In genomic region chr10:69459893-69460575, GRCh38 we compare ENCODE assay signal across 16 cellular contexts. TPM values are rescaled to one million over a fixed set of nuclear protein-coding genes. Genes with fewer than 3 reads are reported as not detected.
DNase-seq lines count a peak whose midpoint lies in the region; ATAC-seq, FAIRE-seq and TF ChIP-seq lines count a peak whose summit lies in the region.
"Had no signal": no experiment of that assay in that cellular context is flagged by ENCODE, and none has a peak within 500 bp of the region (broad histone marks: within the 10 kb centered on the region; RNA-seq: fewer than 3 reads in every experiment).

No MANE protein-coding gene starts in this region.

- no peak overlapping the region for H3K4me3 Mint-ChIP-seq in activated CD8-positive, alpha-beta T cell treated with anti-CD3 and anti-CD28 coated beads, Interleukin-2, amount 10 ng/mL, durations not matched to agents 7 days and 5 days
- H3K4me3 Mint-ChIP-seq in activated CD8-positive, alpha-beta T cell treated with anti-CD3 and anti-CD28 coated beads for 36 hours = no peak overlapping the region
- H3K4me3 Mint-ChIP-seq: neural progenitor cell had no signal

- H3K36me3 Mint-ChIP-seq in activated CD8-positive, alpha-beta T cell treated with anti-CD3 and anti-CD28 coated beads, Interleukin-2, amount 10 ng/mL, durations not matched to agents 7 days and 5 days (ENCODE audit: low read depth) = no peaks in the 10 kb centered on the region
- no peaks in the 10 kb centered on the region for H3K36me3 Mint-ChIP-seq in activated CD8-positive, alpha-beta T cell treated with anti-CD3 and anti-CD28 coated beads for 36 hours (ENCODE audit: low read depth)
- H3K36me3 Mint-ChIP-seq: neural progenitor cell had no signal

- H3K27me3 Mint-ChIP-seq in activated CD8-positive, alpha-beta T cell treated with anti-CD3 and anti-CD28 coated beads, Interleukin-2, amount 10 ng/mL, durations not matched to agents 7 days and 5 days (ENCODE audit: low read depth) = no peaks in the 10 kb centered on the region
- H3K27me3 Mint-ChIP-seq in activated CD8-positive, alpha-beta T cell treated with anti-CD3 and anti-CD28 coated beads for 36 hours = no peaks in the 10 kb centered on the region

- H3K36me3 ChIP-seq in esophagus (ENCODE audit: control insufficient read depth in 2 of 2, insufficient read depth in 2 of 2, low read length in 1 of 2) (peaks cover 0 to 15% of the 10 kb centered on the region in 2 donors), psoas muscle (ENCODE audit: insufficient read depth in 1 of 2, low read depth in 1 of 2) (no peaks in the 10 kb centered on the region), urinary bladder (ENCODE audit: insufficient read depth) (no peaks in the 10 kb centered on the region)
- H3K36me3 ChIP-seq: neural progenitor cell had no signal

- TF ChIP-seq CTCF in activated CD8-positive, alpha-beta T cell treated with anti-CD3 and anti-CD28 coated beads for 36 hours (IDR thresholded peaks at IDR 0.05) = no peak
- no peak for TF ChIP-seq CTCF in psoas muscle (IDR thresholded peaks at IDR 0.05)

- CTCF ChIA-PET in activated CD8-positive, alpha-beta T cell treated with anti-CD3 and anti-CD28 coated beads, Interleukin-2, amount 10 ng/mL, durations not matched to agents 7 days and 5 days (lab: Charles Lee) = interaction anchor here (1.0 kb wide), 1 partner anchor 9 kb away, joined by 3 read pairs; the partner anchor contains the start of gene TSPAN15
- CTCF ChIA-PET in activated CD8-positive, alpha-beta T cell treated with anti-CD3 and anti-CD28 coated beads for 36 hours (lab: Charles Lee) = interaction anchor here (1.0 to 1.2 kb wide), 2 partner anchors 9 to 47 kb away, joined by 3 to 4 read pairs; partner anchors contain the start of gene TSPAN15

- peak overlapping the region; percentile 17 for H3K27ac Mint-ChIP-seq in activated CD8-positive, alpha-beta T cell treated with anti-CD3 and anti-CD28 coated beads, Interleukin-2, amount 10 ng/mL, durations not matched to agents 7 days and 5 days
- H3K27ac Mint-ChIP-seq in activated CD8-positive, alpha-beta T cell treated with anti-CD3 and anti-CD28 coated beads for 36 hours = no peak overlapping the region

- H3K27ac ChIP-seq in esophagus (ENCODE audit: low read depth in 2 of 2, low read length in 1 of 2) (peak overlapping the region; percentile 8 to 52), psoas muscle (peak overlapping the region; percentile 91), urinary bladder (ENCODE audit: low read depth) (peak overlapping the region; percentile 35)
- H3K27ac ChIP-seq: neural progenitor cell had no signal

- H3K4me1 ChIP-seq in esophagus (ENCODE audit: control insufficient read depth in 2 of 2, insufficient read depth in 2 of 2, low read length in 1 of 2) = peaks cover 13 to 23% of the 10 kb centered on the region in 2 donors
- peaks cover 84% of the 10 kb centered on the region for H3K4me1 ChIP-seq in psoas muscle
- peaks cover 4% of the 10 kb centered on the region for H3K4me1 ChIP-seq in urinary bladder (ENCODE audit: insufficient read depth)
- H3K4me1 ChIP-seq: neural progenitor cell had no signal

- WGBS in esophagus, 2 donors = 82% methylated on average over 12 of the region's 12 CpGs
- 48 to 66% (median 50%) methylated on average over 11 to 12 of the region's 12 CpGs for WGBS in psoas muscle, 3 donors
- 70% methylated on average over 12 of the region's 12 CpGs for WGBS in urinary bladder

- no peaks in the 10 kb centered on the region for H3K9me3 Mint-ChIP-seq in activated CD8-positive, alpha-beta T cell treated with anti-CD3 and anti-CD28 coated beads, Interleukin-2, amount 10 ng/mL, durations not matched to agents 7 days and 5 days (ENCODE audit: insufficient read depth)
- no peaks in the 10 kb centered on the region for H3K9me3 Mint-ChIP-seq in activated CD8-positive, alpha-beta T cell treated with anti-CD3 and anti-CD28 coated beads for 36 hours
- H3K9me3 Mint-ChIP-seq: neural progenitor cell had no signal

- POLR2A ChIA-PET in activated CD8-positive, alpha-beta T cell treated with anti-CD3 and anti-CD28 coated beads, Interleukin-2, amount 10 ng/mL, durations not matched to agents 7 days and 5 days (lab: Charles Lee) = no interaction called here
- POLR2A ChIA-PET in activated CD8-positive, alpha-beta T cell treated with anti-CD3 and anti-CD28 coated beads for 36 hours (lab: Charles Lee) = no interaction called here

- no peak for DNase-seq in activated CD8-positive, alpha-beta T cell treated with anti-CD3 and anti-CD28 coated beads, Interleukin-2, amount 10 ng/mL, durations not matched to agents 7 days and 5 days
- no peak for DNase-seq in activated CD8-positive, alpha-beta T cell treated with anti-CD3 and anti-CD28 coated beads for 36 hours
- DNase-seq in psoas muscle (no peak), H4 (ENCODE audit: low spot score) (no peak), NCI-H1105 (lab: John Stamatoyannopoulos, UW) (no peak), urothelium cell line (ENCODE audit: low spot score) (no peak)
- DNase-seq: activated CD4-positive, alpha-beta T cell treated with anti-CD3 and anti-CD28 coated beads for 48 hours; NK-92 treated with Interleukin-12 subunit alpha and Interleukin-12 subunit beta, amount 100 ng/mL, for 24 hours; SIG-M5; T-helper 9 cell had no signal

- peaks cover 37% of the 10 kb centered on the region for H3K4me1 Mint-ChIP-seq in activated CD8-positive, alpha-beta T cell treated with anti-CD3 and anti-CD28 coated beads, Interleukin-2, amount 10 ng/mL, durations not matched to agents 7 days and 5 days (ENCODE audit: low read depth)
- peaks cover 13% of the 10 kb centered on the region for H3K4me1 Mint-ChIP-seq in activated CD8-positive, alpha-beta T cell treated with anti-CD3 and anti-CD28 coated beads for 36 hours (ENCODE audit: low read depth)

- FAIRE-seq in urothelium cell line (lab: Jason Lieb, UNC) = no peak
- FAIRE-seq: A204.1, G401.6 had no signal

- no peak for ATAC-seq in activated CD8-positive, alpha-beta T cell treated with anti-CD3 and anti-CD28 coated beads, Interleukin-2, amount 10 ng/mL, durations not matched to agents 7 days and 5 days
- ATAC-seq in activated CD8-positive, alpha-beta T cell treated with anti-CD3 and anti-CD28 coated beads for 36 hours = no peak
- ATAC-seq in psoas muscle = no peak

- no peaks in the 10 kb centered on the region for H3K27me3 ChIP-seq in esophagus (ENCODE audit: control insufficient read depth in 1 of 2, insufficient read depth in 2 of 2, low read length in 2 of 2)
- no peaks in the 10 kb centered on the region for H3K27me3 ChIP-seq in psoas muscle (ENCODE audit: insufficient read depth in 3 of 3, low read length in 2 of 3)
- H3K27me3 ChIP-seq: neural progenitor cell had no signal

- H3K4me3 ChIP-seq in esophagus (ENCODE audit: low read depth in 1 of 2, low read length in 2 of 2) = no peak overlapping the region
- no peak overlapping the region for H3K4me3 ChIP-seq in psoas muscle
- H3K4me3 ChIP-seq in urinary bladder (ENCODE audit: low read depth, low read length) = no peak overlapping the region
- H3K4me3 ChIP-seq: coronary artery, neural progenitor cell had no signal

- no peaks in the 10 kb centered on the region for H3K9me3 ChIP-seq in esophagus (ENCODE audit: control insufficient read depth in 2 of 2, insufficient read depth in 1 of 2, low read depth in 1 of 2, low read length in 1 of 2)
- H3K9me3 ChIP-seq in psoas muscle = no peaks in the 10 kb centered on the region

- intact Hi-C loops in activated CD8-positive, alpha-beta T cell treated with anti-CD3 and anti-CD28 coated beads for 36 hours (cut with micrococcal nuclease) = loop anchor here (5.0 kb wide), 1 partner anchor 47 kb away; no protein-coding TSS in a partner anchor
- intact Hi-C loops in psoas muscle (cut with DNase I) = loop anchor here (2.0 to 5.0 kb wide), 2 partner anchors 15 to 37 kb away; no protein-coding TSS in a partner anchor

RNA-seq across cellular contexts. Expression of gene TSPAN15, which starts 8.8 kb away (rescaled TPM):
- total RNA-seq in activated CD8-positive, alpha-beta T cell treated with anti-CD3 and anti-CD28 coated beads, Interleukin-2, amount 10 ng/mL, durations not matched to agents 7 days and 5 days = 1 to 10 TPM; 3.8 to 4.7 TPM
- 1 to 10 TPM in 1 of 2 experiments, under 1 TPM in 1; 0.58 to 1.2 TPM for total RNA-seq in activated CD8-positive, alpha-beta T cell treated with anti-CD3 and anti-CD28 coated beads for 36 hours
- polyA plus RNA-seq in esophagus = 10 to 100 TPM in 1 of 2 donors, 1 to 10 TPM in 1; 8.0 to 23.8 TPM
- 10 to 100 TPM in 1 of 4 donors, 1 to 10 TPM in 3; 6.3 to 35.0 (median 8.6) TPM for total RNA-seq in psoas muscle
- polyA plus RNA-seq in psoas muscle = 10 to 100 TPM; 10.7 to 11.7 (median 11.6) TPM
- 38.0 TPM for total RNA-seq in urinary bladder
- 88.1 TPM for polyA plus RNA-seq in urinary bladder
- not detected in 2 replicates for total RNA-seq in H4 (2014; rRNA removed; shearing (Covaris generic))

RNA-seq across cellular contexts. Expression of gene TACR2, which starts 43.3 kb away (rescaled TPM):
- not detected for total RNA-seq in activated CD8-positive, alpha-beta T cell treated with anti-CD3 and anti-CD28 coated beads, Interleukin-2, amount 10 ng/mL, durations not matched to agents 7 days and 5 days
- not detected for total RNA-seq in activated CD8-positive, alpha-beta T cell treated with anti-CD3 and anti-CD28 coated beads for 36 hours
- polyA plus RNA-seq in esophagus (1 to 10 TPM; 5.8 to 9.6 TPM), psoas muscle (under 1 TPM; 0.25 to 0.61 (median 0.31) TPM), urinary bladder (121 TPM)
- total RNA-seq in psoas muscle (under 1 TPM; 0.21 to 0.46 (median 0.23) TPM), urinary bladder (4.5 TPM)
- total RNA-seq in H4 (2014; rRNA removed; shearing (Covaris generic)) = not detected in 2 replicates

Comparison
In these comparisons a context has a peak if more than half of its experiments do, and no peak if none do; other contexts are left out.
1. H3K27ac ChIP-seq: peak in every context shown above with its lines; median percentile 91 in psoas muscle; 35 in urinary bladder; 30 in esophagus.